8 cellular contexts compared by ENCODE assay signal in genomic region chr7:76262683-76263402, GRCh38. TPM values are rescaled to one million over a fixed set of nuclear protein-coding genes. Genes with fewer than 3 reads are reported as not detected.
DNase-seq lines count a peak whose midpoint lies in the region; ATAC-seq and TF ChIP-seq lines count a peak whose summit lies in the region.

No MANE protein-coding gene starts in this region.

- TF ChIP-seq CTCF in CD14-positive monocyte (IDR thresholded peaks at IDR 0.05) (peak; percentile 81), GM20000 (IDR thresholded peaks at IDR 0.05; ENCODE audit: extremely low read depth, missing control alignments) (peak; percentile 48)

- H3K9me3 Mint-ChIP-seq in CD14-positive monocyte = peaks cover 0 to 19% (median 6%) of the 10 kb centered on the region in 7 donors
- H3K9me3 Mint-ChIP-seq in activated CD4-positive, alpha-beta T cell treated with anti-CD3 and anti-CD28 coated beads, Interleukin-2, amount 10 ng/mL, durations not matched to agents 24 days and 14 days = no peaks in the 10 kb centered on the region

- H3K36me3 Mint-ChIP-seq in CD14-positive monocyte = peaks cover 0 to 2% of the 10 kb centered on the region in 2 donors
- H3K36me3 Mint-ChIP-seq in activated CD4-positive, alpha-beta T cell treated with anti-CD3 and anti-CD28 coated beads, Interleukin-2, amount 10 ng/mL, durations not matched to agents 24 days and 14 days (ENCODE audit: low read depth) = no peaks in the 10 kb centered on the region

- no peak overlapping the region for H3K27ac Mint-ChIP-seq in CD14-positive monocyte
- H3K27ac Mint-ChIP-seq in activated CD4-positive, alpha-beta T cell treated with anti-CD3 and anti-CD28 coated beads, Interleukin-2, amount 10 ng/mL, durations not matched to agents 24 days and 14 days = no peak overlapping the region

- intact Hi-C loops in CD14-positive monocyte (cut with micrococcal nuclease) = loop anchor here in 1 of 2 donors (5.0 kb wide), 1 partner anchor 86 kb away; no protein-coding TSS in a partner anchor
- intact Hi-C loops in activated CD4-positive, alpha-beta T cell treated with anti-CD3 and anti-CD28 coated beads, Interleukin-2, amount 10 ng/mL, durations not matched to agents 24 days and 14 days (cut with micrococcal nuclease) = loop anchor here (1.0 kb wide), 1 partner anchor 85 kb away; no protein-coding TSS in a partner anchor

- no peak overlapping the region for H3K4me3 Mint-ChIP-seq in CD14-positive monocyte
- H3K4me3 Mint-ChIP-seq in activated CD4-positive, alpha-beta T cell treated with anti-CD3 and anti-CD28 coated beads, Interleukin-2, amount 10 ng/mL, durations not matched to agents 24 days and 14 days = no peak overlapping the region

- peaks cover 7% of the 10 kb centered on the region for H3K4me1 Mint-ChIP-seq in CD14-positive monocyte
- H3K4me1 Mint-ChIP-seq in activated CD4-positive, alpha-beta T cell treated with anti-CD3 and anti-CD28 coated beads, Interleukin-2, amount 10 ng/mL, durations not matched to agents 24 days and 14 days = peaks cover 2% of the 10 kb centered on the region

- no peak for ATAC-seq in HG03095 (IDR thresholded peaks at IDR 0.05; ENCODE audit: unreplicated experiment)

- peaks cover 39 to 60% (median 49%) of the 10 kb centered on the region in 3 donors for H3K27me3 Mint-ChIP-seq in CD14-positive monocyte (ENCODE audit: low read depth in 3 of 3)
- H3K27me3 Mint-ChIP-seq in activated CD4-positive, alpha-beta T cell treated with anti-CD3 and anti-CD28 coated beads, Interleukin-2, amount 10 ng/mL, durations not matched to agents 24 days and 14 days = peaks cover 22% of the 10 kb centered on the region

- DNase-seq in CD14-positive monocyte (ENCODE audit: low spot score) = no peak
- peak; percentile 78 for DNase-seq in GM20000 (ENCODE audit: low spot score)
- peak; percentile 58 for DNase-seq in NCI-H2107 (lab: John Stamatoyannopoulos, UW)
- peak; percentile 80 for DNase-seq in activated CD4-positive, alpha-beta T cell treated with anti-CD3 and anti-CD28 coated beads, Interleukin-2, amount 10 ng/mL, durations not matched to agents 24 days and 14 days
- peak; percentile 43 for DNase-seq in fibroblast of the conjunctiva (ENCODE audit: low read depth)
- peak; percentile 11 for DNase-seq in non-pigmented ciliary epithelial cell (ENCODE audit: low read depth)
- DNase-seq in ureter (ENCODE audit: low spot score) = no peak

RNA-seq across cellular contexts. Expression of gene HSPB1, which starts 39.6 kb away (rescaled TPM):
- 1 to 10 TPM; 8.3 to 8.9 TPM for polyA plus RNA-seq in CD14-positive monocyte
- total RNA-seq in activated CD4-positive, alpha-beta T cell treated with anti-CD3 and anti-CD28 coated beads, Interleukin-2, amount 10 ng/mL, durations not matched to agents 24 days and 14 days = 112 and 117 TPM in 2 replicates
- 1,074 TPM for total RNA-seq in ureter

Comparison
In these comparisons a context has a peak if more than half of its experiments do, and no peak if none do; other contexts are left out.
1. DNase-seq: peak in GM20000 (single experiment), NCI-H2107 (single experiment), activated CD4-positive, alpha-beta T cell treated with anti-CD3 and anti-CD28 coated beads, Interleukin-2, amount 10 ng/mL, durations not matched to agents 24 days and 14 days (single experiment), fibroblast of the conjunctiva (single experiment) and non-pigmented ciliary epithelial cell (single experiment); none in CD14-positive monocyte (single experiment) and ureter (single experiment).